Comparison of ENCODE assay signal across 1 cellular context in the genomic region with DNA sequence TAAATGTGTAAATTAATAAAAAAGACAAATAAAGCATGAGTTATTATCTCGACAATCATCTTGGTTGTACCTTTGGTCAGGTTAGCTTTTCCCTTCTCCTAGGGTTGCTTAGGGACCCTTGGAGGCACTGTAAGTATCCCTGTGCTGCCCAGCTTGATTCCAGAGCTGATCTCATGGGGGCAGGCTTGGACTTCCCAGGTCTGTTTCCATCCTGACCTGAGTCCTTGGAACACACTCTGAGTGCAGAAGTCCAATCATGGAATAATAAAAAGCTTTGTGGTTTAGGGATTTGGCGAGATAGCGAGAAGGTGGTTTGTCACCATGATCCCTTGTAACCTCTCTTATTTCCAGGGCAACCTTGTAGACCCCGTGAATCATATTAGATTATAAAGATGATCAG.
A peak's percentile ranks its signal among the peaks of the same experiment; 100 is the strongest.
TF ChIP-seq lines count a peak whose summit lies in the region.

No MANE protein-coding gene starts in this region.

TF ChIP-seq in liver, 16 proteins besides CTCF, POLR2A, EP300 and RAD21 (continued from another document):
- TF ChIP-seq, protein P1, sequence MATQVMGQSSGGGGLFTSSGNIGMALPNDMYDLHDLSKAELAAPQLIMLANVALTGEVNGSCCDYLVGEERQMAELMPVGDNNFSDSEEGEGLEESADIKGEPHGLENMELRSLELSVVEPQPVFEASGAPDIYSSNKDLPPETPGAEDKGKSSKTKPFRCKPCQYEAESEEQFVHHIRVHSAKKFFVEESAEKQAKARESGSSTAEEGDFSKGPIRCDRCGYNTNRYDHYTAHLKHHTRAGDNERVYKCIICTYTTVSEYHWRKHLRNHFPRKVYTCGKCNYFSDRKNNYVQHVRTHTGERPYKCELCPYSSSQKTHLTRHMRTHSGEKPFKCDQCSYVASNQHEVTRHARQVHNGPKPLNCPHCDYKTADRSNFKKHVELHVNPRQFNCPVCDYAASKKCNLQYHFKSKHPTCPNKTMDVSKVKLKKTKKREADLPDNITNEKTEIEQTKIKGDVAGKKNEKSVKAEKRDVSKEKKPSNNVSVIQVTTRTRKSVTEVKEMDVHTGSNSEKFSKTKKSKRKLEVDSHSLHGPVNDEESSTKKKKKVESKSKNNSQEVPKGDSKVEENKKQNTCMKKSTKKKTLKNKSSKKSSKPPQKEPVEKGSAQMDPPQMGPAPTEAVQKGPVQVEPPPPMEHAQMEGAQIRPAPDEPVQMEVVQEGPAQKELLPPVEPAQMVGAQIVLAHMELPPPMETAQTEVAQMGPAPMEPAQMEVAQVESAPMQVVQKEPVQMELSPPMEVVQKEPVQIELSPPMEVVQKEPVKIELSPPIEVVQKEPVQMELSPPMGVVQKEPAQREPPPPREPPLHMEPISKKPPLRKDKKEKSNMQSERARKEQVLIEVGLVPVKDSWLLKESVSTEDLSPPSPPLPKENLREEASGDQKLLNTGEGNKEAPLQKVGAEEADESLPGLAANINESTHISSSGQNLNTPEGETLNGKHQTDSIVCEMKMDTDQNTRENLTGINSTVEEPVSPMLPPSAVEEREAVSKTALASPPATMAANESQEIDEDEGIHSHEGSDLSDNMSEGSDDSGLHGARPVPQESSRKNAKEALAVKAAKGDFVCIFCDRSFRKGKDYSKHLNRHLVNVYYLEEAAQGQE (IDR thresholded peaks at IDR 0.05) = no peak
- TF ChIP-seq HNF4G (IDR thresholded peaks at IDR 0.05) = peak; percentile 92
- TF ChIP-seq NR2F2 (IDR thresholded peaks at IDR 0.05) = peak; percentile 23
- TF ChIP-seq HNF4A (conservative IDR thresholded peaks at IDR 0.05) = peak; percentile 98 to 99
- TF ChIP-seq YY1 (IDR thresholded peaks at IDR 0.05) = peak; percentile 42
- TF ChIP-seq, protein P2, sequence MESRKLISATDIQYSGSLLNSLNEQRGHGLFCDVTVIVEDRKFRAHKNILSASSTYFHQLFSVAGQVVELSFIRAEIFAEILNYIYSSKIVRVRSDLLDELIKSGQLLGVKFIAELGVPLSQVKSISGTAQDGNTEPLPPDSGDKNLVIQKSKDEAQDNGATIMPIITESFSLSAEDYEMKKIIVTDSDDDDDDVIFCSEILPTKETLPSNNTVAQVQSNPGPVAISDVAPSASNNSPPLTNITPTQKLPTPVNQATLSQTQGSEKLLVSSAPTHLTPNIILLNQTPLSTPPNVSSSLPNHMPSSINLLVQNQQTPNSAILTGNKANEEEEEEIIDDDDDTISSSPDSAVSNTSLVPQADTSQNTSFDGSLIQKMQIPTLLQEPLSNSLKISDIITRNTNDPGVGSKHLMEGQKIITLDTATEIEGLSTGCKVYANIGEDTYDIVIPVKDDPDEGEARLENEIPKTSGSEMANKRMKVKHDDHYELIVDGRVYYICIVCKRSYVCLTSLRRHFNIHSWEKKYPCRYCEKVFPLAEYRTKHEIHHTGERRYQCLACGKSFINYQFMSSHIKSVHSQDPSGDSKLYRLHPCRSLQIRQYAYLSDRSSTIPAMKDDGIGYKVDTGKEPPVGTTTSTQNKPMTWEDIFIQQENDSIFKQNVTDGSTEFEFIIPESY (IDR thresholded peaks at IDR 0.05) = no peak
- TF ChIP-seq JUND (IDR thresholded peaks at IDR 0.05) = peak; percentile 17 to 24
